In genomic region chr2:111135910-111136297, GRCh38 we compare ENCODE assay signal across 9 cellular contexts. TPM values are rescaled to one million over a fixed set of nuclear protein-coding genes. Genes with fewer than 3 reads are reported as not detected.
DNase-seq lines count a peak whose midpoint lies in the region; TF ChIP-seq lines count a peak whose summit lies in the region.
"Had no signal": no experiment of that assay in that cellular context is flagged by ENCODE, and none has a peak within 500 bp of the region (broad histone marks: within the 10 kb centered on the region; RNA-seq: fewer than 3 reads in every experiment).

No MANE protein-coding gene starts in this region.

- no peak overlapping the region for H3K4me3 Mint-ChIP-seq in neural crest cell

- DNase-seq in GDM1 (lab: John Stamatoyannopoulos, UW) (peak; percentile 34), MG63 (peak; percentile 81), epithelial cell of proximal tubule (ENCODE audit: low read depth) (no peak), neural crest cell (ENCODE audit: low read depth, low spot score) (no peak), SHP77 (lab: John Stamatoyannopoulos, UW) (no peak), hepatic stellate cell (ENCODE audit: low spot score) (no peak), DMS53 (lab: John Stamatoyannopoulos, UW) (no peak)
- no peak for DNase-seq in activated CD4-positive, alpha-beta T cell treated with anti-CD3 and anti-CD28 coated beads for 48 hours
- DNase-seq: activated naive CD4-positive, alpha-beta T cell had no signal

- H3K36me3 Mint-ChIP-seq in neural crest cell (ENCODE audit: low read depth) = peaks cover 29% of the 10 kb centered on the region

- no peaks in the 10 kb centered on the region for H3K27me3 ChIP-seq in MG63

- H3K9me3 Mint-ChIP-seq in neural crest cell = no peaks in the 10 kb centered on the region

- H3K9me3 ChIP-seq in MG63 = no peaks in the 10 kb centered on the region

- TF ChIP-seq CTCF in epithelial cell of proximal tubule (conservative IDR thresholded peaks at IDR 0.05; ENCODE audit: low read depth, low read length) (peak; percentile 42), neural crest cell (conservative IDR thresholded peaks at IDR 0.05) (peak; percentile 20)

- H3K27ac Mint-ChIP-seq in neural crest cell (ENCODE audit: unreplicated experiment) = no peak overlapping the region

- H3K36me3 ChIP-seq in MG63 = no peaks in the 10 kb centered on the region

- no peaks in the 10 kb centered on the region for H3K27me3 Mint-ChIP-seq in neural crest cell (ENCODE audit: low read depth)

- peaks cover 23% of the 10 kb centered on the region for H3K4me1 Mint-ChIP-seq in neural crest cell

- H3K4me3 ChIP-seq in MG63 (no peak overlapping the region), epithelial cell of proximal tubule (ENCODE audit: low read depth, low read length) (no peak overlapping the region)

RNA-seq across cellular contexts. Expression of gene BCL2L11, which starts 15.2 kb away (rescaled TPM):
- 1.1 and 1.8 TPM in 2 replicates for total RNA-seq in MG63 (2014; rRNA removed; shearing (Covaris generic); ENCODE audit: low replicate concordance)
- total RNA-seq in epithelial cell of proximal tubule = 3.5 and 4.1 TPM in 2 replicates
- 16.4 and 21.9 TPM in 2 replicates for total RNA-seq in neural crest cell

Comparison
In these comparisons a context has a peak if more than half of its experiments do, and no peak if none do; other contexts are left out.
1. DNase-seq: peak in GDM1 (single experiment) and MG63 (single experiment); none in epithelial cell of proximal tubule (single experiment), neural crest cell (single experiment), SHP77 (0 of 2), hepatic stellate cell (single experiment), DMS53 (single experiment) and activated CD4-positive, alpha-beta T cell treated with anti-CD3 and anti-CD28 coated beads for 48 hours (single experiment).